ENCODE assay signal across 12 cellular contexts in genomic region chr7:17195576-17195975, GRCh38.
DNase-seq lines count a peak whose midpoint lies in the region; ATAC-seq and TF ChIP-seq lines count a peak whose summit lies in the region.
"Had no signal": no experiment of that assay in that cellular context is flagged by ENCODE, and none has a peak within 500 bp of the region (broad histone marks: within the 10 kb centered on the region; RNA-seq: fewer than 3 reads in every experiment).

No MANE protein-coding gene starts in this region.

- 93% methylated on average over 2 of the region's 2 CpGs for WGBS in right cardiac atrium

- H3K27me3 ChIP-seq in right cardiac atrium (ENCODE audit: control insufficient read depth, insufficient read depth) (no peaks in the 10 kb centered on the region), dorsolateral prefrontal cortex (peaks cover 0 to 3% (median 0%) of the 10 kb centered on the region in 45 donors)
- H3K27me3 ChIP-seq: heart right ventricle had no signal

- no peaks in the 10 kb centered on the region for H3K36me3 Mint-ChIP-seq in stimulated activated naive B cell treated with anti-CD40 and anti-IgM and Interleukin-4, amounts not matched to agents 10 μg/mL and 1 μg/mL and 100 μg/mL, for 72 hours

- H3K4me3 Mint-ChIP-seq in stimulated activated naive CD8-positive, alpha-beta T cell treated with anti-CD3 and anti-CD28 coated beads, Interleukin-15, amount 100 ng/mL, for 72 hours, result no peak overlapping the region
- H3K4me3 Mint-ChIP-seq in stimulated activated naive B cell treated with anti-CD40 and anti-IgM and Interleukin-4, amounts not matched to agents 10 μg/mL and 1 μg/mL and 100 μg/mL, for 72 hours, result no peak overlapping the region

- H3K4me1 Mint-ChIP-seq in stimulated activated naive CD8-positive, alpha-beta T cell treated with anti-CD3 and anti-CD28 coated beads, Interleukin-15, amount 100 ng/mL, for 72 hours, result peaks cover 14% of the 10 kb centered on the region
- peaks cover 12 to 25% of the 10 kb centered on the region in 2 donors for H3K4me1 Mint-ChIP-seq in stimulated activated naive B cell treated with anti-CD40 and anti-IgM and Interleukin-4, amounts not matched to agents 10 μg/mL and 1 μg/mL and 100 μg/mL, for 72 hours

- peaks cover 0 to 9% of the 10 kb centered on the region in 2 donors for H3K9me3 Mint-ChIP-seq in stimulated activated naive CD8-positive, alpha-beta T cell treated with anti-CD3 and anti-CD28 coated beads, Interleukin-15, amount 100 ng/mL, for 72 hours
- H3K9me3 Mint-ChIP-seq in stimulated activated naive B cell treated with anti-CD40 and anti-IgM and Interleukin-4, amounts not matched to agents 10 μg/mL and 1 μg/mL and 100 μg/mL, for 72 hours, result no peaks in the 10 kb centered on the region

- H3K27me3 Mint-ChIP-seq in stimulated activated naive CD8-positive, alpha-beta T cell treated with anti-CD3 and anti-CD28 coated beads, Interleukin-15, amount 100 ng/mL, for 72 hours, result no peaks in the 10 kb centered on the region
- no peaks in the 10 kb centered on the region for H3K27me3 Mint-ChIP-seq in stimulated activated naive B cell treated with anti-CD40 and anti-IgM and Interleukin-4, amounts not matched to agents 10 μg/mL and 1 μg/mL and 100 μg/mL, for 72 hours

- intact Hi-C loops in right cardiac atrium (cut with DNase I), result no loop called here
- intact Hi-C loops in dorsolateral prefrontal cortex (cut with DNase I), result no loop called here

- no peaks in the 10 kb centered on the region for H3K4me1 ChIP-seq in right cardiac atrium (ENCODE audit: control insufficient read depth, insufficient read depth, low read length)
- H3K4me1 ChIP-seq: A549, heart right ventricle had no signal

- H3K27ac Mint-ChIP-seq in stimulated activated naive CD8-positive, alpha-beta T cell treated with anti-CD3 and anti-CD28 coated beads, Interleukin-15, amount 100 ng/mL, for 72 hours, result peak overlapping the region in 1 of 2 donors; percentile 17
- H3K27ac Mint-ChIP-seq in stimulated activated naive B cell treated with anti-CD40 and anti-IgM and Interleukin-4, amounts not matched to agents 10 μg/mL and 1 μg/mL and 100 μg/mL, for 72 hours, result peak overlapping the region; percentile 14

- no peak for DNase-seq in stimulated activated naive CD8-positive, alpha-beta T cell treated with anti-CD3 and anti-CD28 coated beads, Interleukin-15, Interleukin-2, amounts not matched to agents 100 U/mL and 50 U/mL, for 24 hours
- DNase-seq in stimulated activated naive CD8-positive, alpha-beta T cell treated with anti-CD3 and anti-CD28 coated beads, Interleukin-15, amount 100 ng/mL, for 72 hours, result no peak
- DNase-seq in stimulated activated naive B cell treated with anti-CD40 and anti-IgM and Interleukin-4, amounts not matched to agents 10 μg/mL and 1 μg/mL and 100 μg/mL, for 72 hours, result peak; percentile 6
- no peak for DNase-seq in right cardiac atrium
- no peak for DNase-seq in dorsolateral prefrontal cortex
- DNase-seq: activated effector memory CD4-positive, alpha-beta T cell treated with Interleukin-2 at 50 U/mL for 16 hours; heart right ventricle; NCI-H2029 had no signal

- ATAC-seq in stimulated activated naive CD8-positive, alpha-beta T cell treated with anti-CD3 and anti-CD28 coated beads, Interleukin-15, Interleukin-2, amounts not matched to agents 100 U/mL and 50 U/mL, for 24 hours, result peak; percentile 46
- ATAC-seq in stimulated activated naive CD8-positive, alpha-beta T cell treated with anti-CD3 and anti-CD28 coated beads, Interleukin-15, amount 100 ng/mL, for 72 hours, result no peak
- ATAC-seq in GM21825 (IDR thresholded peaks at IDR 0.05; ENCODE audit: unreplicated experiment) (peak; percentile 97), HG03342 (IDR thresholded peaks at IDR 0.05; ENCODE audit: unreplicated experiment) (peak; percentile 96), HG03196 (IDR thresholded peaks at IDR 0.05; ENCODE audit: unreplicated experiment) (no peak), right cardiac atrium (no peak)
- peak; percentile 98 to 100 for ATAC-seq in stimulated activated naive B cell treated with anti-CD40 and anti-IgM and Interleukin-4, amounts not matched to agents 10 μg/mL and 1 μg/mL and 100 μg/mL, for 72 hours (replicated peaks)
- ATAC-seq: A549, heart right ventricle had no signal

- no peak for TF ChIP-seq CTCF in dorsolateral prefrontal cortex (IDR thresholded peaks at IDR 0.05 in 54 of 56, conservative IDR thresholded peaks at IDR 0.05 in 2 of 56; ENCODE audit: low read depth in 1 of 56, partially characterized antibody in 56 of 56)

- H3K27ac ChIP-seq in right cardiac atrium (ENCODE audit: low read length) (no peak overlapping the region), dorsolateral prefrontal cortex (no peak overlapping the region)
- H3K27ac ChIP-seq: A549, heart right ventricle had no signal

- H3K4me3 ChIP-seq in right cardiac atrium (ENCODE audit: low read length) (no peak overlapping the region), dorsolateral prefrontal cortex (no peak overlapping the region)
- H3K4me3 ChIP-seq: A549, heart right ventricle had no signal

- H3K9me3 ChIP-seq in right cardiac atrium (ENCODE audit: control insufficient read depth, low read length), result no peaks in the 10 kb centered on the region
- H3K9me3 ChIP-seq: A549, heart right ventricle had no signal

Comparison
In these comparisons a context has a peak if more than half of its experiments do, and no peak if none do; other contexts are left out.
1. ATAC-seq: peak in stimulated activated naive CD8-positive, alpha-beta T cell treated with anti-CD3 and anti-CD28 coated beads, Interleukin-15, Interleukin-2, amounts not matched to agents 100 U/mL and 50 U/mL, for 24 hours (single experiment), GM21825 (single experiment), HG03342 (single experiment) and stimulated activated naive B cell treated with anti-CD40 and anti-IgM and Interleukin-4, amounts not matched to agents 10 μg/mL and 1 μg/mL and 100 μg/mL, for 72 hours (2 of 2); none in stimulated activated naive CD8-positive, alpha-beta T cell treated with anti-CD3 and anti-CD28 coated beads, Interleukin-15, amount 100 ng/mL, for 72 hours (single experiment), HG03196 (single experiment) and right cardiac atrium (0 of 2).